8 cellular contexts compared by ENCODE assay signal in genomic region chr12:6452908-6453630, GRCh38. TPM values are rescaled to one million over a fixed set of nuclear protein-coding genes. Genes with fewer than 3 reads are reported as not detected.
DNase-seq lines count a peak whose midpoint lies in the region; ATAC-seq and TF ChIP-seq lines count a peak whose summit lies in the region.

No MANE protein-coding gene starts in this region.

- H3K27ac ChIP-seq in left lung = peak overlapping the region; percentile 96 to 98
- H3K27ac ChIP-seq in tibial artery = peak overlapping the region; percentile 97 to 98

- H3K4me3 Mint-ChIP-seq in activated CD4-positive, alpha-beta T cell treated with anti-CD3 and anti-CD28 coated beads, Interleukin-2, amount 10 ng/mL, durations not matched to agents 7 days and 5 days = peak overlapping the region; percentile 100

- H3K27ac Mint-ChIP-seq in activated CD4-positive, alpha-beta T cell treated with anti-CD3 and anti-CD28 coated beads, Interleukin-2, amount 10 ng/mL, durations not matched to agents 7 days and 5 days = peak overlapping the region; percentile 98

- H3K27me3 Mint-ChIP-seq in activated CD4-positive, alpha-beta T cell treated with anti-CD3 and anti-CD28 coated beads, Interleukin-2, amount 10 ng/mL, durations not matched to agents 7 days and 5 days = no peaks in the 10 kb centered on the region

- H3K4me3 ChIP-seq in adipocyte (ENCODE audit: low read length) (peak overlapping the region; percentile 84), left lung (peak overlapping the region; percentile 64 to 75), tibial artery (peak overlapping the region; percentile 73 to 88)

- H3K36me3 Mint-ChIP-seq in activated CD4-positive, alpha-beta T cell treated with anti-CD3 and anti-CD28 coated beads, Interleukin-2, amount 10 ng/mL, durations not matched to agents 7 days and 5 days (ENCODE audit: low read depth) = peaks cover 70% of the 10 kb centered on the region

- peak; percentile 37 for DNase-seq in activated CD4-positive, alpha-beta T cell treated with anti-CD3 and anti-CD28 coated beads, Interleukin-2, amount 10 ng/mL, durations not matched to agents 7 days and 5 days
- no peak for DNase-seq in activated CD4-positive, alpha-beta T cell treated with anti-CD3 and anti-CD28 coated beads, Interleukin-2, amount 50 U/mL, for 1 hour
- DNase-seq in adipocyte (ENCODE audit: low read depth) (no peak), left lung (no peak), tibial artery (no peak), RKO (ENCODE audit: low spot score) (no peak)

- no peaks in the 10 kb centered on the region for H3K9me3 ChIP-seq in adipocyte (ENCODE audit: control insufficient read depth, low read length)
- H3K9me3 ChIP-seq in left lung = no peaks in the 10 kb centered on the region
- no peaks in the 10 kb centered on the region for H3K9me3 ChIP-seq in tibial artery

- H3K4me1 Mint-ChIP-seq in activated CD4-positive, alpha-beta T cell treated with anti-CD3 and anti-CD28 coated beads, Interleukin-2, amount 10 ng/mL, durations not matched to agents 7 days and 5 days = peaks cover 66% of the 10 kb centered on the region

- intact Hi-C loops in left lung (cut with DNase I) (loop anchor here in 1 of 2 donors (10.0 kb wide), 1 partner anchor 128 kb away; no protein-coding TSS in a partner anchor), tibial artery (cut with DNase I; ENCODE audit: low total_unique reads) (no loop called here)

- ATAC-seq in left lung = peak; percentile 25
- no peak for ATAC-seq in HG02870 (IDR thresholded peaks at IDR 0.05; ENCODE audit: unreplicated experiment)
- ATAC-seq in HG02973 (IDR thresholded peaks at IDR 0.05; ENCODE audit: unreplicated experiment) = no peak

- no peaks in the 10 kb centered on the region for H3K9me3 Mint-ChIP-seq in activated CD4-positive, alpha-beta T cell treated with anti-CD3 and anti-CD28 coated beads, Interleukin-2, amount 10 ng/mL, durations not matched to agents 7 days and 5 days

- TF ChIP-seq CTCF in left lung (IDR thresholded peaks at IDR 0.05) (no peak), tibial artery (IDR thresholded peaks at IDR 0.05) (no peak)

- peaks cover 18% of the 10 kb centered on the region for H3K36me3 ChIP-seq in adipocyte (ENCODE audit: control insufficient read depth, insufficient read depth, low read length, severe bottlenecking)
- peaks cover 0 to 48% of the 10 kb centered on the region in 2 donors for H3K36me3 ChIP-seq in left lung
- peaks cover 3 to 43% (median 20%) of the 10 kb centered on the region in 3 donors for H3K36me3 ChIP-seq in tibial artery

- H3K27me3 ChIP-seq in adipocyte (replicated peaks; ENCODE audit: control insufficient read depth, insufficient read depth, low read length) (no peaks in the 10 kb centered on the region), left lung (no peaks in the 10 kb centered on the region), tibial artery (no peaks in the 10 kb centered on the region)

- POLR2A ChIA-PET in activated CD4-positive, alpha-beta T cell treated with anti-CD3 and anti-CD28 coated beads, Interleukin-2, amount 10 ng/mL, durations not matched to agents 7 days and 5 days (lab: Charles Lee) = interaction anchor here (0.8 to 2.5 kb wide), 2 partner anchors 8 to 81 kb away, joined by 5 to 25 read pairs; partner anchors contain the start of gene GAPDH

- CTCF ChIA-PET in activated CD4-positive, alpha-beta T cell treated with anti-CD3 and anti-CD28 coated beads, Interleukin-2, amount 10 ng/mL, durations not matched to agents 7 days and 5 days (lab: Charles Lee) = interaction anchor here (0.6 to 3.3 kb wide), 8 partner anchors 7 to 59 kb away, joined by 3 to 27 read pairs (median 8); no protein-coding TSS in a partner anchor

- peak overlapping the region; percentile 93 for H3K9ac ChIP-seq in adipocyte (ENCODE audit: low read length)

- H3K4me1 ChIP-seq in adipocyte (ENCODE audit: control insufficient read depth, insufficient read depth, low read length) (peaks cover 27% of the 10 kb centered on the region), left lung (peaks cover 7 to 26% of the 10 kb centered on the region in 2 donors), tibial artery (peaks cover 0 to 36% (median 30%) of the 10 kb centered on the region in 4 donors)

RNA-seq across cellular contexts. Expression of gene TAPBPL, which starts 1.2 kb away (rescaled TPM):
- 10 to 100 TPM; 45.8 to 47.9 TPM for total RNA-seq in activated CD4-positive, alpha-beta T cell treated with anti-CD3 and anti-CD28 coated beads, Interleukin-2, amount 10 ng/mL, durations not matched to agents 7 days and 5 days
- 10 to 100 TPM; 18.2 to 33.8 TPM for total RNA-seq in left lung

RNA-seq across cellular contexts. Expression of gene CD27, which starts 8.3 kb away (rescaled TPM):
- total RNA-seq in activated CD4-positive, alpha-beta T cell treated with anti-CD3 and anti-CD28 coated beads, Interleukin-2, amount 10 ng/mL, durations not matched to agents 7 days and 5 days = 100 to 1,000 TPM; 115 to 134 TPM
- 1 to 10 TPM; 1.4 to 1.6 TPM for total RNA-seq in left lung

RNA-seq across cellular contexts. Expression of gene VAMP1, which starts 17.4 kb away (rescaled TPM):
- 10 to 100 TPM; 61.4 to 73.4 TPM for total RNA-seq in activated CD4-positive, alpha-beta T cell treated with anti-CD3 and anti-CD28 coated beads, Interleukin-2, amount 10 ng/mL, durations not matched to agents 7 days and 5 days
- 1 to 10 TPM; 6.3 to 9.4 TPM for total RNA-seq in left lung

RNA-seq across cellular contexts. Expression of gene MRPL51, which starts 40.0 kb away (rescaled TPM):
- 100 to 1,000 TPM; 212 to 241 TPM for total RNA-seq in activated CD4-positive, alpha-beta T cell treated with anti-CD3 and anti-CD28 coated beads, Interleukin-2, amount 10 ng/mL, durations not matched to agents 7 days and 5 days
- 100 to 1,000 TPM; 135 to 141 TPM for total RNA-seq in left lung

RNA-seq across cellular contexts. Expression of gene NCAPD2, which starts 40.8 kb away (rescaled TPM):
- total RNA-seq in activated CD4-positive, alpha-beta T cell treated with anti-CD3 and anti-CD28 coated beads, Interleukin-2, amount 10 ng/mL, durations not matched to agents 7 days and 5 days = 100 to 1,000 TPM; 191 to 202 TPM
- total RNA-seq in left lung = 10 to 100 TPM; 23.1 to 29.4 TPM

Comparison
In these comparisons a context has a peak if more than half of its experiments do, and no peak if none do; other contexts are left out.
1. RNA of gene CD27, which starts 8.3 kb away (total RNA-seq): 115 to 134 TPM in activated CD4-positive, alpha-beta T cell treated with anti-CD3 and anti-CD28 coated beads, Interleukin-2, amount 10 ng/mL, durations not matched to agents 7 days and 5 days; 1.4 to 1.6 TPM in left lung; every median in the first group is over 10 times any median in the second.
2. RNA of gene VAMP1, which starts 17.4 kb away (total RNA-seq): 61.4 to 73.4 TPM in activated CD4-positive, alpha-beta T cell treated with anti-CD3 and anti-CD28 coated beads, Interleukin-2, amount 10 ng/mL, durations not matched to agents 7 days and 5 days; 6.3 to 9.4 TPM in left lung; every median in the first group is over 4 times any median in the second.
3. Peak in every context shown above with its lines, with median percentiles within 50 percentile points of each other: H3K4me3 ChIP-seq.